Comparison of ENCODE assay signal across 17 cellular contexts in the genomic region with DNA sequence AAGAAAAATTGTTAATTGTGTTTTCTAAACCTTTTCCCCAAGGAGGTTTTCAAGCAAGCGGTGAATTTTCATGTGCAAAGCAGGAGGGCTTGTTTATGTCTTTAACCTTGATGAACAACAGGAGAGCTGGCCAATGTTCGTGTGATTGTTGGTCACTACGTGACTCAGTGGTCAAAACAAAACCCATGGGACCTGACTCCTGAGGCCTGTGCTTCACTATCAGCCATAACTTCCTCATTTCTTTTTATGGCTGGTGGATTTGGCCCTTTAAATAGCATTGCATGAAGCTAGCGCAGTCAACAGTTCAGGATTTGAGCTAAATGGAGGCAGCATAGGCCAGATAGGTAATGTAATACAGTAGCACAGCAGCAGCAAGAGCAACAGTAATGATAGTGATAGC.
DNase-seq lines count a peak whose midpoint lies in the region; ATAC-seq and TF ChIP-seq lines count a peak whose summit lies in the region.
"Had no signal": no experiment of that assay in that cellular context is flagged by ENCODE, and none has a peak within 500 bp of the region (broad histone marks: within the 10 kb centered on the region; RNA-seq: fewer than 3 reads in every experiment).

No MANE protein-coding gene starts in this region.

- H3K27me3 ChIP-seq in adrenal gland, result peaks cover 6% of the 10 kb centered on the region
- H3K27me3 ChIP-seq: suprapubic skin had no signal

- peak; percentile 66 for DNase-seq in MV-4-11 (lab: John Stamatoyannopoulos, UW)
- DNase-seq in fibroblast of peridontal ligament (ENCODE audit: extremely low read depth), result peak; percentile 15
- DNase-seq in RWPE1 (ENCODE audit: low spot score), result no peak
- DNase-seq in adrenal gland, result no peak
- DNase-seq in lower leg skin (ENCODE audit: low spot score in 2 of 2), result no peak
- DNase-seq: DND-41; HCEC 1CT; naive thymus-derived CD8-positive, alpha-beta T cell; NCI-H1436 treated with DMSO at 0.1 percent for 48 hours; NCI-H446 treated with DMSO at 0.1 percent for 48 hours; T-cell had no signal

- no peaks in the 10 kb centered on the region for H3K36me3 ChIP-seq in adrenal gland (replicated peaks in 1 of 2)
- H3K36me3 ChIP-seq: breast epithelium, suprapubic skin had no signal

- no peaks in the 10 kb centered on the region for H3K9me3 ChIP-seq in adrenal gland (replicated peaks in 1 of 3)
- H3K9me3 ChIP-seq: suprapubic skin had no signal

- CTCF ChIA-PET in RWPE1 (lab: Yijun Ruan, JAX), result no interaction called here

- POLR2A ChIA-PET in RWPE1 (lab: Yijun Ruan, JAX; ENCODE audit: low non-redundant PET), result no interaction called here

- 69 to 93% (median 75%) methylated on average over 2 to 4 of the region's 4 CpGs for WGBS in adrenal gland, 4 donors
- WGBS in lower leg skin, 2 donors, result 80 to 86% methylated on average over 4 of the region's 4 CpGs

- ATAC-seq in GM18502 (IDR thresholded peaks at IDR 0.05; ENCODE audit: poor library complexity, unreplicated experiment), result peak; percentile 40
- ATAC-seq in HG02678 (IDR thresholded peaks at IDR 0.05; ENCODE audit: unreplicated experiment), result peak; percentile 34
- no peak for ATAC-seq in GM18870 (IDR thresholded peaks at IDR 0.05; ENCODE audit: unreplicated experiment)
- ATAC-seq: activated naive CD4-positive, alpha-beta T cell treated with anti-CD3 and anti-CD28 coated beads, Interleukin-2, amount 50 U/mL, for 72 hours; naive thymus-derived CD8-positive, alpha-beta T cell; T-cell had no signal

- TF ChIP-seq CTCF in RWPE1 (conservative IDR thresholded peaks at IDR 0.05; ENCODE audit: low read depth) (no peak), adrenal gland (IDR thresholded peaks at IDR 0.05) (no peak), lower leg skin (IDR thresholded peaks at IDR 0.05) (no peak)

- H3K4me1 ChIP-seq in adrenal gland (replicated peaks in 1 of 2), result no peaks in the 10 kb centered on the region
- H3K4me1 ChIP-seq: breast epithelium had no signal

- no peak overlapping the region for H3K4me3 ChIP-seq in adrenal gland
- no peak overlapping the region for H3K4me3 ChIP-seq in lower leg skin (ENCODE audit: low read depth, poor library complexity, severe bottlenecking)
- H3K4me3 ChIP-seq: breast epithelium, suprapubic skin had no signal

- intact Hi-C loops in adrenal gland (cut with DNase I) (no loop called here), lower leg skin (cut with DNase I; ENCODE audit: low total_unique reads) (no loop called here)

- H3K27ac ChIP-seq in RWPE1 (no peak overlapping the region), adrenal gland (no peak overlapping the region)
- H3K27ac ChIP-seq: breast epithelium, suprapubic skin had no signal

- no peak for TF ChIP-seq POLR2A in adrenal gland (IDR thresholded peaks at IDR 0.05)
- TF ChIP-seq POLR2A in lower leg skin (IDR thresholded peaks at IDR 0.05), result no peak

Comparison
In these comparisons a context has a peak if more than half of its experiments do, and no peak if none do; other contexts are left out.
1. DNase-seq: peak in MV-4-11 (single experiment) and fibroblast of peridontal ligament (single experiment); none in RWPE1 (single experiment), adrenal gland (0 of 7) and lower leg skin (0 of 2).